ENCODE assay signal across 19 cellular contexts in genomic region chr2:45905643-45905969, GRCh38.
DNase-seq lines count a peak whose midpoint lies in the region; ATAC-seq and TF ChIP-seq lines count a peak whose summit lies in the region.
"Had no signal": no experiment of that assay in that cellular context is flagged by ENCODE, and none has a peak within 500 bp of the region (broad histone marks: within the 10 kb centered on the region; RNA-seq: fewer than 3 reads in every experiment).

No MANE protein-coding gene starts in this region.

- no peaks in the 10 kb centered on the region for H3K27me3 Mint-ChIP-seq in CD8-positive, alpha-beta T cell (ENCODE audit: low read depth)
- no peaks in the 10 kb centered on the region for H3K27me3 Mint-ChIP-seq in brain
- H3K27me3 Mint-ChIP-seq: activated CD4-positive, alpha-beta memory T cell treated with anti-CD3 and anti-CD28 coated beads, Interleukin-2, amount 10 ng/mL, durations not matched to agents 7 days and 5 days; memory B cell had no signal

- H3K4me1 Mint-ChIP-seq in CD8-positive, alpha-beta T cell (ENCODE audit: low read depth), result no peaks in the 10 kb centered on the region
- peaks cover 95% of the 10 kb centered on the region for H3K4me1 Mint-ChIP-seq in brain

- TF ChIP-seq POLR2A in testis (IDR thresholded peaks at IDR 0.05), result no peak

- H3K9me3 Mint-ChIP-seq in CD8-positive, alpha-beta T cell, result no peaks in the 10 kb centered on the region
- H3K9me3 Mint-ChIP-seq in brain, result no peaks in the 10 kb centered on the region
- H3K9me3 Mint-ChIP-seq: activated CD4-positive, alpha-beta memory T cell treated with anti-CD3 and anti-CD28 coated beads, Interleukin-2, amount 10 ng/mL, durations not matched to agents 7 days and 5 days; memory B cell; type B pancreatic cell had no signal

- no peak overlapping the region for H3K4me3 Mint-ChIP-seq in CD8-positive, alpha-beta T cell
- H3K4me3 Mint-ChIP-seq in brain, result no peak overlapping the region
- H3K4me3 Mint-ChIP-seq: activated CD4-positive, alpha-beta memory T cell treated with anti-CD3 and anti-CD28 coated beads, Interleukin-2, amount 10 ng/mL, durations not matched to agents 7 days and 5 days; memory B cell; type B pancreatic cell had no signal

- H3K36me3 ChIP-seq in CD8-positive, alpha-beta T cell (ENCODE audit: insufficient read depth, low read length), result no peaks in the 10 kb centered on the region
- no peaks in the 10 kb centered on the region for H3K36me3 ChIP-seq in testis (ENCODE audit: low read depth, missing control alignments)
- H3K36me3 ChIP-seq: heart left ventricle, prostate gland had no signal

- POLR2A ChIA-PET in CD8-positive, alpha-beta T cell (lab: Charles Lee), result no interaction called here

- H3K9me3 ChIP-seq in CD8-positive, alpha-beta T cell (ENCODE audit: low read length), result no peaks in the 10 kb centered on the region
- H3K9me3 ChIP-seq in testis, result no peaks in the 10 kb centered on the region
- H3K9me3 ChIP-seq: heart left ventricle, prostate gland had no signal

- ATAC-seq in CD8-positive, alpha-beta T cell, result no peak
- ATAC-seq in GM19397 (IDR thresholded peaks at IDR 0.05; ENCODE audit: unreplicated experiment), result no peak
- ATAC-seq: activated CD4-positive, CD25-positive, alpha-beta regulatory T cell treated with anti-CD3 and anti-CD28 coated beads, Interleukin-2, amount 50 U/mL, for 24 hours; Right ventricle myocardium inferior had no signal

- peak overlapping the region; percentile 27 for H3K27ac Mint-ChIP-seq in CD8-positive, alpha-beta T cell
- H3K27ac Mint-ChIP-seq in brain, result peak overlapping the region; percentile 23 to 83 (median 60)
- H3K27ac Mint-ChIP-seq: memory B cell, type B pancreatic cell had no signal

- H3K4me1 ChIP-seq in CD8-positive, alpha-beta T cell (ENCODE audit: insufficient read depth, low read length), result no peaks in the 10 kb centered on the region
- no peaks in the 10 kb centered on the region for H3K4me1 ChIP-seq in testis
- H3K4me1 ChIP-seq: prostate gland had no signal

- DNase-seq in CD8-positive, alpha-beta T cell, result no peak
- DNase-seq in DMS53 treated with DMSO at 0.1 percent for 48 hours (lab: John Stamatoyannopoulos, UW; ENCODE audit: unreplicated experiment) (peak; percentile 54), NCI-H2029 treated with DMSO at 0.1 percent for 48 hours (lab: John Stamatoyannopoulos, UW) (peak; percentile 31), testis (no peak), SK-N-DZ (ENCODE audit: low spot score) (no peak)
- DNase-seq: activated CD4-positive, alpha-beta memory T cell treated with anti-CD3 and anti-CD28 coated beads, Interleukin-2, amount 10 ng/mL, durations not matched to agents 7 days and 5 days; activated effector memory CD4-positive, alpha-beta T cell treated with anti-CD3 and anti-CD28 coated beads, Interleukin-2, amount 50 U/mL, for 16 hours; activated T-cell treated with anti-CD3 and anti-CD28 coated beads for 4 hours; heart left ventricle; NCI-H1092; NCI-H526 treated with DMSO at 0.1 percent for 48 hours; T1000 had no signal

- no peak for TF ChIP-seq CTCF in CD8-positive, alpha-beta T cell (IDR thresholded peaks at IDR 0.05)
- TF ChIP-seq CTCF in brain (conservative IDR thresholded peaks at IDR 0.05) (no peak), testis (IDR thresholded peaks at IDR 0.05) (no peak)

- no peak overlapping the region for H3K4me3 ChIP-seq in CD8-positive, alpha-beta T cell (ENCODE audit: low read depth, low read length)
- H3K4me3 ChIP-seq in testis, result no peak overlapping the region
- H3K4me3 ChIP-seq: heart left ventricle, prostate gland had no signal

- no peaks in the 10 kb centered on the region for H3K27me3 ChIP-seq in CD8-positive, alpha-beta T cell (ENCODE audit: insufficient read depth, low read length)
- H3K27me3 ChIP-seq in testis, result no peaks in the 10 kb centered on the region
- H3K27me3 ChIP-seq: heart left ventricle had no signal

- CTCF ChIA-PET in CD8-positive, alpha-beta T cell (lab: Charles Lee), result interaction anchor here (1.0 kb wide), 1 partner anchor 12 kb away, joined by 3 read pairs; no protein-coding TSS in a partner anchor

- WGBS in testis, 2 donors, result 87 to 96% methylated on average over 4 to 5 of the region's 5 CpGs

- no peak overlapping the region for H3K27ac ChIP-seq in CD8-positive, alpha-beta T cell (ENCODE audit: low read depth, low read length)
- no peak overlapping the region for H3K27ac ChIP-seq in testis
- H3K27ac ChIP-seq: heart left ventricle, prostate gland had no signal

- H3K36me3 Mint-ChIP-seq in CD8-positive, alpha-beta T cell, result no peaks in the 10 kb centered on the region
- no peaks in the 10 kb centered on the region for H3K36me3 Mint-ChIP-seq in brain
- H3K36me3 Mint-ChIP-seq: type B pancreatic cell had no signal

- intact Hi-C loops in CD8-positive, alpha-beta T cell (cut with DNase I, micrococcal nuclease), result no loop called here
- intact Hi-C loops in testis (cut with DNase I; ENCODE audit: low total_unique reads), result no loop called here

Comparison
In these comparisons a context has a peak if more than half of its experiments do, and no peak if none do; other contexts are left out.
1. DNase-seq: peak in DMS53 treated with DMSO at 0.1 percent for 48 hours (single experiment) and NCI-H2029 treated with DMSO at 0.1 percent for 48 hours (single experiment); none in CD8-positive, alpha-beta T cell (0 of 7), testis (single experiment) and SK-N-DZ (single experiment).